Comparison of ENCODE assay signal across 20 cellular contexts in the genomic region with DNA sequence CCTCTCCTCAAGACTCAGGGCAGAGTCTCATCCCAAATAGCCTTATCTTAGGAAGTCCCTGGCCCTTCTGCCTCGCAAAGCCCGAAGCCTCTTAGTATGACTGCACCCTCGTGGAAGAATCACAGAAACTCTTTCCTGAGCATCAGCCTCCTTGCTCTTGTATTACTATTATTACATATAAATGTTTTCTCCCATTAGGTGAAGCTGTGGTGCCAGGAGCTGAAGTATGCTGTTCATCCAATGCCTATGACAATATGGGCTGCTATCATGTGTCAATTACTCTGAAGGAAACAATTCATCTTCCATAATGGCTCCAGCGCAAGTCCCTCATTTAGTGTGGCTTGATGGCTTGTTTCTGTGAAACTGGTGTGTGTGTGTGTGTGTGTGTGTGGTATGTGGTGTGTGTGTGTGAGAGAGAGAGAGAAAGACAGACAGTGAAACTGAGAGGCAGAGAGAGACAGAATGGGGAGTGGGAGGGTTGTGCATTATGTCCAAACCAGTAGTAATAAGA.
DNase-seq lines count a peak whose midpoint lies in the region; FAIRE-seq and TF ChIP-seq lines count a peak whose summit lies in the region.
"Had no signal": no experiment of that assay in that cellular context is flagged by ENCODE, and none has a peak within 500 bp of the region (broad histone marks: within the 10 kb centered on the region; RNA-seq: fewer than 3 reads in every experiment).

No MANE protein-coding gene starts in this region.

- H3K36me3 ChIP-seq in neural cell (ENCODE audit: insufficient read depth, low read length) (no peaks in the 10 kb centered on the region), uterus (no peaks in the 10 kb centered on the region)

- H3F3A ChIP-seq in neural cell (ENCODE audit: insufficient read depth, low read length, poor library complexity, severe bottlenecking): peaks cover 5% of the 10 kb centered on the region

- H3K27ac ChIP-seq in neural cell (ENCODE audit: low read length) (peak overlapping the region; percentile 77), uterus (no peak overlapping the region)
- H3K27ac ChIP-seq: 22Rv1, A549, C4-2B had no signal

- H3K9me2 ChIP-seq in neural cell (ENCODE audit: insufficient read depth, low read length): no peaks in the 10 kb centered on the region

- H3K79me2 ChIP-seq in neural cell (replicated peaks; ENCODE audit: insufficient read depth, low read length): no peaks in the 10 kb centered on the region

- peak; percentile 69 for TF ChIP-seq RAD21 in neural cell (conservative IDR thresholded peaks at IDR 0.05)

- TF ChIP-seq EP300 in neural cell (conservative IDR thresholded peaks at IDR 0.05; ENCODE audit: poor library complexity, severe bottlenecking): peak; percentile 93

- H3K4me2 ChIP-seq in neural cell (ENCODE audit: low read length): peak overlapping the region; percentile 9
- H3K4me2 ChIP-seq: A549 had no signal

- H3K27me3 ChIP-seq in neural cell (ENCODE audit: insufficient read depth, low read depth, low read length) (no peaks in the 10 kb centered on the region), uterus (no peaks in the 10 kb centered on the region)

- H3K4me3 ChIP-seq in neural cell (ENCODE audit: low read length) (peak overlapping the region; percentile 32), uterus (no peak overlapping the region)
- H3K4me3 ChIP-seq: A549 had no signal

- no peaks in the 10 kb centered on the region for H3K4me1 ChIP-seq in uterus
- H3K4me1 ChIP-seq: Caco-2 had no signal

- no peaks in the 10 kb centered on the region for H4K20me1 ChIP-seq in neural cell (ENCODE audit: insufficient read depth)

- H2AFZ ChIP-seq in neural cell (ENCODE audit: low read depth, low read length): no peak overlapping the region

- FAIRE-seq in GM12891 (lab: Jason Lieb, UNC): peak; percentile 40
- FAIRE-seq: A549, D721Med, HepG2 had no signal

- H3K9ac ChIP-seq in neural cell (ENCODE audit: low read length): peak overlapping the region; percentile 51

- DNase-seq in DMS153 (lab: John Stamatoyannopoulos, UW): peak; percentile 42
- DNase-seq in DMS153 treated with DMSO at 0.1 percent for 48 hours (lab: John Stamatoyannopoulos, UW; ENCODE audit: unreplicated experiment): no peak
- DNase-seq in GM12891 (ENCODE audit: insufficient read length, low spot score): no peak
- peak; percentile 64 for DNase-seq in NCI-H2227 (lab: John Stamatoyannopoulos, UW; ENCODE audit: unreplicated experiment)
- DNase-seq in uterus: no peak
- no peak for DNase-seq in effector CD4-positive, alpha-beta T cell
- DNase-seq: AML-193; Caco-2; CD4-positive, alpha-beta T cell; DMS79 treated with DMSO at 0.1 percent for 48 hours; GF-D8; GOT3; H7; HFFc6 had no signal

- H3K9me3 ChIP-seq in neural cell (ENCODE audit: low read length): no peaks in the 10 kb centered on the region
- no peaks in the 10 kb centered on the region for H3K9me3 ChIP-seq in uterus
- H3K9me3 ChIP-seq: A549, Caco-2 had no signal

- TF ChIP-seq CTCF in neural cell (IDR thresholded peaks at IDR 0.05; ENCODE audit: poor library complexity, severe bottlenecking): peak; percentile 62
- TF ChIP-seq CTCF in uterus (IDR thresholded peaks at IDR 0.05): no peak

- intact Hi-C loops in uterus (cut with DNase I; ENCODE audit: low total_unique reads): no loop called here

- TF ChIP-seq POLR2A in GM12891 (IDR thresholded peaks at IDR 0.05; ENCODE audit: low read depth, low read length): no peak
- TF ChIP-seq POLR2A in uterus (IDR thresholded peaks at IDR 0.05): no peak

TF ChIP-seq in GM12891, 5 proteins besides CTCF, POLR2A, EP300 and RAD21:
- TF ChIP-seq SPI1 (IDR thresholded peaks at IDR 0.05; ENCODE audit: low read depth, low read length) (no peak), PAX5 (IDR thresholded peaks at IDR 0.05; ENCODE audit: insufficient read depth, low read length, severe bottlenecking) (no peak), POLR2AphosphoS5 (IDR thresholded peaks at IDR 0.05; ENCODE audit: low read depth, low read length) (no peak), TAF1 (IDR thresholded peaks at IDR 0.05; ENCODE audit: low read depth, low read length) (no peak), POU2F2 (IDR thresholded peaks at IDR 0.05; ENCODE audit: low read depth, low read length) (no peak)
TF ChIP-seq in GM12891: peak in this region for 0.

TF ChIP-seq in neural cell, 6 proteins besides CTCF, POLR2A, EP300 and RAD21:
- TF ChIP-seq POLR2AphosphoS5 (IDR thresholded peaks at IDR 0.05): peak; percentile 96
- peak; percentile 30 for TF ChIP-seq MXI1 (conservative IDR thresholded peaks at IDR 0.05; ENCODE audit: poor library complexity, severe bottlenecking)
- TF ChIP-seq, protein P1, sequence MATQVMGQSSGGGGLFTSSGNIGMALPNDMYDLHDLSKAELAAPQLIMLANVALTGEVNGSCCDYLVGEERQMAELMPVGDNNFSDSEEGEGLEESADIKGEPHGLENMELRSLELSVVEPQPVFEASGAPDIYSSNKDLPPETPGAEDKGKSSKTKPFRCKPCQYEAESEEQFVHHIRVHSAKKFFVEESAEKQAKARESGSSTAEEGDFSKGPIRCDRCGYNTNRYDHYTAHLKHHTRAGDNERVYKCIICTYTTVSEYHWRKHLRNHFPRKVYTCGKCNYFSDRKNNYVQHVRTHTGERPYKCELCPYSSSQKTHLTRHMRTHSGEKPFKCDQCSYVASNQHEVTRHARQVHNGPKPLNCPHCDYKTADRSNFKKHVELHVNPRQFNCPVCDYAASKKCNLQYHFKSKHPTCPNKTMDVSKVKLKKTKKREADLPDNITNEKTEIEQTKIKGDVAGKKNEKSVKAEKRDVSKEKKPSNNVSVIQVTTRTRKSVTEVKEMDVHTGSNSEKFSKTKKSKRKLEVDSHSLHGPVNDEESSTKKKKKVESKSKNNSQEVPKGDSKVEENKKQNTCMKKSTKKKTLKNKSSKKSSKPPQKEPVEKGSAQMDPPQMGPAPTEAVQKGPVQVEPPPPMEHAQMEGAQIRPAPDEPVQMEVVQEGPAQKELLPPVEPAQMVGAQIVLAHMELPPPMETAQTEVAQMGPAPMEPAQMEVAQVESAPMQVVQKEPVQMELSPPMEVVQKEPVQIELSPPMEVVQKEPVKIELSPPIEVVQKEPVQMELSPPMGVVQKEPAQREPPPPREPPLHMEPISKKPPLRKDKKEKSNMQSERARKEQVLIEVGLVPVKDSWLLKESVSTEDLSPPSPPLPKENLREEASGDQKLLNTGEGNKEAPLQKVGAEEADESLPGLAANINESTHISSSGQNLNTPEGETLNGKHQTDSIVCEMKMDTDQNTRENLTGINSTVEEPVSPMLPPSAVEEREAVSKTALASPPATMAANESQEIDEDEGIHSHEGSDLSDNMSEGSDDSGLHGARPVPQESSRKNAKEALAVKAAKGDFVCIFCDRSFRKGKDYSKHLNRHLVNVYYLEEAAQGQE (IDR thresholded peaks at IDR 0.05; ENCODE audit: borderline replicate concordance): peak; percentile 64
- TF ChIP-seq TAF1 (IDR thresholded peaks at IDR 0.05; ENCODE audit: low read depth): no peak
- peak; percentile 71 for TF ChIP-seq SMC3 (conservative IDR thresholded peaks at IDR 0.05; ENCODE audit: poor library complexity)
- no peak for TF ChIP-seq EZH2 (IDR thresholded peaks at IDR 0.05; ENCODE audit: borderline replicate concordance, insufficient read depth, low read length, poor library complexity, severe bottlenecking)

Comparison
In these comparisons a context has a peak if more than half of its experiments do, and no peak if none do; other contexts are left out.
1. DNase-seq: peak in DMS153 (single experiment) and NCI-H2227 (single experiment); none in DMS153 treated with DMSO at 0.1 percent for 48 hours (single experiment), GM12891 (single experiment), uterus (0 of 2) and effector CD4-positive, alpha-beta T cell (single experiment).